In the genomic region with DNA sequence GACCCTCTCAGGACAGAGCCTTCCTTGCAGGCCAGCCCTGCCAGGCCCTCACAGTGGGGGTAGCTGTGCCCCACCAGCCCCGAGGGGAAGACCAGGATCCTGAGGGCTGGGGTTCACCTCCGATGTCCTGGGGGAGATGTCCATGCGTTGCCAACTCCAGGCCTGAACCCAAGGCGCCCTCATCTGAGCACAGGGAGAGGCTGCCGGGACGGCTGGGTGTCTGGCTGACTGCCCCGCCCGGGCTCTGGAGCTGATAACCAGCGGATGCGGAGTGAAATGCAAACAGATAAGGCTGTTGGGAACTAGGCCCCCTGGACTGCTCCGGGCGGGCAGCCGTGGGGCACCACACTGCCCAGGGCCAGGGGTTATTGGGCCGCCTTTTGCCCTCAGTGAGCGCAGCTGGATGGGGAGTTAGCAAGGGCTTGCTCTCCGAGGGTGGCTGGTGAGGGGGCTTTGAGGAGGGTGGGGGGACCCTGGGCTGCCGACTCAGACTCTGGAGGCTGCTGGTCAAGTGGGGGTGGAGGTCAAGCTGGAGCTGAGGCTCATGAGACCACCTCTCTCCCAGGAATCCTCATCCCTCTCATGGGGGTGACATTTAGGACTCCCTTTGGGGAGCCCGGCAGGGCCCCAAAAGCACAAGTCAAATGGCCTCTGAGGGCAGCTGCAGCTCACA, we compare ENCODE assay signal across 23 cellular contexts. TPM values are rescaled to one million over a fixed set of nuclear protein-coding genes. Genes with fewer than 3 reads are reported as not detected.
A peak's percentile ranks its signal among the peaks of the same experiment; 100 is the strongest.
DNase-seq lines count a peak whose midpoint lies in the region; FAIRE-seq and TF ChIP-seq lines count a peak whose summit lies in the region.
"Had no signal": no experiment of that assay in that cellular context is flagged by ENCODE, and none has a peak within 500 bp of the region (broad histone marks: within the 10 kb centered on the region; RNA-seq: fewer than 3 reads in every experiment).

No MANE protein-coding gene starts in this region.

- H3K4me3 Mint-ChIP-seq in MCF 10A (ENCODE audit: unreplicated experiment), result no peak overlapping the region
- no peak overlapping the region for H3K4me3 Mint-ChIP-seq in activated naive CD4-positive, alpha-beta T cell treated with anti-CD3 and anti-CD28 coated beads for 36 hours
- H3K4me3 Mint-ChIP-seq: activated CD4-positive, alpha-beta memory T cell treated with anti-CD3 and anti-CD28 coated beads for 36 hours; activated naive CD8-positive, alpha-beta T cell treated with anti-CD3 and anti-CD28 coated beads for 36 hours; activated T-cell treated with anti-CD3 and anti-CD28 coated beads, Interleukin-2, amount 50 U/mL, for 24 hours; CD8-positive, alpha-beta memory T cell had no signal

- POLR2A ChIA-PET in MCF 10A (lab: Yijun Ruan, JAX), result interaction anchor here (0.6 kb wide), 1 partner anchor 91 kb away, joined by 3 read pairs; no protein-coding TSS in a partner anchor

- H4K20me1 ChIP-seq in mammary epithelial cell (ENCODE audit: insufficient read depth, low read length), result no peaks in the 10 kb centered on the region

- 94% methylated on average over 15 of the region's 18 CpGs for WGBS in mammary epithelial cell (ENCODE audit: low coverage, missing lambda C conversion rate)
- WGBS in transverse colon (ENCODE audit: low coverage in 1 of 2), 2 donors, result 54% methylated on average over 16 of the region's 18 CpGs; no CpG with 5 or more reads in 1 of the 2 donors

- intact Hi-C loops in MCF 10A (cut with micrococcal nuclease), result no loop called here
- intact Hi-C loops in mammary epithelial cell (cut with micrococcal nuclease), result no loop called here
- intact Hi-C loops in kidney (cut with DNase I), result loop anchor here (10.0 kb wide), 1 partner anchor 187 kb away; no protein-coding TSS in a partner anchor
- intact Hi-C loops in transverse colon (cut with DNase I; ENCODE audit: low total_unique reads), result no loop called here
- intact Hi-C loops in activated naive CD4-positive, alpha-beta T cell treated with anti-CD3 and anti-CD28 coated beads for 36 hours (cut with micrococcal nuclease), result no loop called here
- intact Hi-C loops in uterus (cut with DNase I; ENCODE audit: low total_unique reads), result no loop called here

- H3K36me3 ChIP-seq in mammary epithelial cell (ENCODE audit: insufficient read depth, low read length), result no peaks in the 10 kb centered on the region
- no peaks in the 10 kb centered on the region for H3K36me3 ChIP-seq in kidney (ENCODE audit: control insufficient read depth in 1 of 2, insufficient read depth in 2 of 2, low read length in 2 of 2)
- H3K36me3 ChIP-seq in transverse colon, result no peaks in the 10 kb centered on the region
- H3K36me3 ChIP-seq in uterus, result no peaks in the 10 kb centered on the region
- H3K36me3 ChIP-seq: breast epithelium had no signal

- no peaks in the 10 kb centered on the region for H3K27me3 ChIP-seq in mammary epithelial cell (ENCODE audit: insufficient read depth, low read length)
- H3K27me3 ChIP-seq in transverse colon, result peaks cover 49% of the 10 kb centered on the region
- peaks cover 0 to 9% of the 10 kb centered on the region in 2 donors for H3K27me3 ChIP-seq in uterus

- no TSS peak for BruUV-seq in MCF 10A (replicated peaks; lab: Mats Ljungman, UMichigan)
- no TSS peak for BruUV-seq in mammary epithelial cell (replicated peaks; lab: Mats Ljungman, UMichigan)

- no peaks in the 10 kb centered on the region for H3K4me1 ChIP-seq in mammary epithelial cell (ENCODE audit: insufficient read depth, low read length)
- H3K4me1 ChIP-seq in kidney (ENCODE audit: control insufficient read depth in 1 of 2, insufficient read depth in 1 of 2, low read depth in 1 of 2, low read length in 2 of 2), result peaks cover 0 to 6% of the 10 kb centered on the region in 2 donors
- peaks cover 0 to 5% (median 2%) of the 10 kb centered on the region in 4 donors for H3K4me1 ChIP-seq in transverse colon
- no peaks in the 10 kb centered on the region for H3K4me1 ChIP-seq in uterus
- H3K4me1 ChIP-seq: breast epithelium had no signal

- H3K4me2 ChIP-seq in mammary epithelial cell (ENCODE audit: insufficient read depth, low read depth, low read length), result no peak overlapping the region

- H3K4me1 Mint-ChIP-seq in MCF 10A (ENCODE audit: insufficient read depth, unreplicated experiment), result peaks cover 11% of the 10 kb centered on the region
- no peaks in the 10 kb centered on the region for H3K4me1 Mint-ChIP-seq in activated naive CD4-positive, alpha-beta T cell treated with anti-CD3 and anti-CD28 coated beads for 36 hours (ENCODE audit: low read depth)
- H3K4me1 Mint-ChIP-seq: activated naive CD8-positive, alpha-beta T cell treated with anti-CD3 and anti-CD28 coated beads for 36 hours had no signal

- no peak overlapping the region for H3K27ac ChIP-seq in mammary epithelial cell (ENCODE audit: insufficient read depth, low read depth, low read length)
- H3K27ac ChIP-seq in kidney (ENCODE audit: low read depth in 2 of 2, low read length in 2 of 2), result no peak overlapping the region
- no peak overlapping the region for H3K27ac ChIP-seq in transverse colon
- H3K27ac ChIP-seq in uterus, result no peak overlapping the region
- H3K27ac ChIP-seq: breast epithelium had no signal

- H3K9ac ChIP-seq in mammary epithelial cell (ENCODE audit: insufficient read depth, low read length), result no peak overlapping the region
- no peak overlapping the region for H3K9ac ChIP-seq in kidney (ENCODE audit: low read length in 2 of 2)

- no peak overlapping the region for H2AFZ ChIP-seq in mammary epithelial cell (ENCODE audit: low read depth, low read length)

- H3K9me3 ChIP-seq in mammary epithelial cell (replicated peaks; ENCODE audit: insufficient read depth, low read length) (no peaks in the 10 kb centered on the region), kidney (ENCODE audit: control insufficient read depth in 1 of 2, low read length in 2 of 2) (peaks cover 0 to 5% of the 10 kb centered on the region in 2 donors), transverse colon (no peaks in the 10 kb centered on the region), uterus (no peaks in the 10 kb centered on the region)
- H3K9me3 ChIP-seq: breast epithelium had no signal

- H3K27me3 Mint-ChIP-seq in MCF 10A (ENCODE audit: insufficient read depth, unreplicated experiment), result peaks cover 7% of the 10 kb centered on the region
- peaks cover 6% of the 10 kb centered on the region for H3K27me3 Mint-ChIP-seq in activated naive CD4-positive, alpha-beta T cell treated with anti-CD3 and anti-CD28 coated beads for 36 hours (ENCODE audit: low read depth)

- no peak for FAIRE-seq in kidney (lab: Jason Lieb, UNC)
- FAIRE-seq: A204.1, TTC549 had no signal

- H3K4me3 ChIP-seq in mammary epithelial cell (replicated peaks in 1 of 3; ENCODE audit: insufficient read depth in 1 of 3, low read depth in 2 of 3, low read length in 3 of 3) (no peak overlapping the region), kidney (ENCODE audit: low read length in 2 of 2) (no peak overlapping the region), transverse colon (no peak overlapping the region), uterus (no peak overlapping the region)
- H3K4me3 ChIP-seq: breast epithelium, SK-N-MC had no signal

- no peak overlapping the region for H3K27ac Mint-ChIP-seq in MCF 10A (ENCODE audit: low read depth, unreplicated experiment)
- H3K27ac Mint-ChIP-seq in activated naive CD4-positive, alpha-beta T cell treated with anti-CD3 and anti-CD28 coated beads for 36 hours, result no peak overlapping the region
- H3K27ac Mint-ChIP-seq: activated CD4-positive, alpha-beta memory T cell treated with anti-CD3 and anti-CD28 coated beads for 36 hours; activated naive CD8-positive, alpha-beta T cell treated with anti-CD3 and anti-CD28 coated beads for 36 hours; activated T-cell treated with anti-CD3 and anti-CD28 coated beads, Interleukin-2, amount 50 U/mL, for 24 hours; CD8-positive, alpha-beta memory T cell had no signal

- H3K79me2 ChIP-seq in mammary epithelial cell (ENCODE audit: insufficient read depth, low read length), result no peaks in the 10 kb centered on the region

- DNase-seq in MCF 10A (ENCODE audit: unreplicated experiment) (peak; percentile 33), mammary epithelial cell (no peak), amniotic epithelial cell (ENCODE audit: low read depth) (peak; percentile 27), kidney (peak; percentile 70), transverse colon (peak; percentile 53), uterus (no peak), AML-193 (lab: John Stamatoyannopoulos, UW) (no peak)
- no peak for DNase-seq in activated naive CD4-positive, alpha-beta T cell treated with anti-CD3 and anti-CD28 coated beads for 36 hours
- DNase-seq: activated CD4-positive, alpha-beta memory T cell treated with anti-CD3 and anti-CD28 coated beads for 36 hours; activated naive CD8-positive, alpha-beta T cell treated with anti-CD3 and anti-CD28 coated beads for 36 hours; activated T-cell treated with anti-CD3 and anti-CD28 coated beads, Interleukin-2, amount 50 U/mL, for 24 hours; effector CD4-positive, alpha-beta T cell; hypothalamus; NCI-H1092 treated with DMSO at 0.1 percent for 48 hours; NCI-H2227 treated with DMSO at 0.1 percent for 48 hours; stimulated activated naive CD4-positive, alpha-beta T cell treated with Interleukin-2 at 50 U/mL for 16 hours had no signal

- dilution Hi-C loops in mammary epithelial cell (cut with HindIII; ENCODE audit: low sequenced_read_pairs), result no loop called here

- in situ Hi-C loops in mammary epithelial cell (cut with MboI; ENCODE audit: low sequenced_read_pairs in 2 of 2), result no loop called here
- in situ Hi-C loops in transverse colon (cut with MboI; ENCODE audit: low pct_ligation_motif_present in 1 of 4, low pct_unique_long_range_greater_than_20kb in 1 of 4, low sequenced_read_pairs in 3 of 4), result loop anchor here in 3 of 4 donors (25.0 kb wide), 2 partner anchors 130 to 180 kb away; a partner anchor contains a TSS

- TF ChIP-seq POLR2A in transverse colon (IDR thresholded peaks at IDR 0.05) (no peak), uterus (IDR thresholded peaks at IDR 0.05) (no peak)

- no peak for TF ChIP-seq EP300 in transverse colon (IDR thresholded peaks at IDR 0.05; ENCODE audit: low read depth)

- H3K36me3 Mint-ChIP-seq in MCF 10A (ENCODE audit: insufficient read depth, unreplicated experiment), result no peaks in the 10 kb centered on the region
- H3K36me3 Mint-ChIP-seq in activated naive CD4-positive, alpha-beta T cell treated with anti-CD3 and anti-CD28 coated beads for 36 hours (ENCODE audit: low read depth), result no peaks in the 10 kb centered on the region
- H3K36me3 Mint-ChIP-seq: activated CD4-positive, alpha-beta memory T cell treated with anti-CD3 and anti-CD28 coated beads for 36 hours; activated naive CD8-positive, alpha-beta T cell treated with anti-CD3 and anti-CD28 coated beads for 36 hours; CD8-positive, alpha-beta memory T cell had no signal

- peaks cover 9% of the 10 kb centered on the region for H3K9me3 Mint-ChIP-seq in MCF 10A (ENCODE audit: unreplicated experiment)
- no peaks in the 10 kb centered on the region for H3K9me3 Mint-ChIP-seq in activated naive CD4-positive, alpha-beta T cell treated with anti-CD3 and anti-CD28 coated beads for 36 hours
- H3K9me3 Mint-ChIP-seq: activated CD4-positive, alpha-beta memory T cell treated with anti-CD3 and anti-CD28 coated beads for 36 hours; activated naive CD8-positive, alpha-beta T cell treated with anti-CD3 and anti-CD28 coated beads for 36 hours; activated T-cell treated with anti-CD3 and anti-CD28 coated beads, Interleukin-2, amount 50 U/mL, for 24 hours; CD8-positive, alpha-beta memory T cell had no signal

- TF ChIP-seq CTCF in MCF 10A (IDR thresholded peaks at IDR 0.05; ENCODE audit: unreplicated experiment) (no peak), mammary epithelial cell (conservative IDR thresholded peaks at IDR 0.05 in 1 of 2, IDR thresholded peaks at IDR 0.05 in 1 of 2; ENCODE audit: extremely low read depth in 1 of 2, insufficient read depth in 1 of 2, low read depth in 1 of 2, low read length in 2 of 2) (no peak), kidney (IDR thresholded peaks at IDR 0.05; ENCODE audit: borderline replicate concordance, extremely low read depth, insufficient read depth) (no peak), transverse colon (IDR thresholded peaks at IDR 0.05) (no peak), uterus (IDR thresholded peaks at IDR 0.05) (no peak)

- CTCF ChIA-PET in MCF 10A (lab: Yijun Ruan, JAX), result interaction anchor here (1.6 kb wide), 1 partner anchor 9 kb away, joined by 4 read pairs; no protein-coding TSS in a partner anchor
- CTCF ChIA-PET in mammary epithelial cell (lab: Charles Lee; ENCODE audit: low non-redundant PET), result no interaction called here
- CTCF ChIA-PET in activated naive CD4-positive, alpha-beta T cell treated with anti-CD3 and anti-CD28 coated beads for 36 hours (lab: Charles Lee), result no interaction called here

RNA-seq across cellular contexts. Expression of a gene that starts 5.6 kb away (rescaled TPM):
- total RNA-seq in MCF 10A (2022), result not detected in 2 replicates
- under 1 TPM in 1 of 2 donors, not detected in 1; under 0.01 TPM for total RNA-seq in mammary epithelial cell
- not detected for polyA plus RNA-seq in mammary epithelial cell
- not detected for polyA minus RNA-seq in mammary epithelial cell
- total RNA-seq in kidney, result 3.0 TPM
- 1.1 TPM for polyA plus RNA-seq in kidney (ENCODE audit: insufficient read depth, low read depth, low replicate concordance)
- not detected for total RNA-seq in transverse colon
- total RNA-seq in activated naive CD4-positive, alpha-beta T cell treated with anti-CD3 and anti-CD28 coated beads for 36 hours, result not detected
- total RNA-seq in uterus, result 1 to 10 TPM in 1 of 4 donors, under 1 TPM in 1, not detected in 2; 0.43 to 3.5 TPM
- total RNA-seq: activated CD4-positive, alpha-beta memory T cell treated with anti-CD3 and anti-CD28 coated beads for 36 hours; activated naive CD8-positive, alpha-beta T cell treated with anti-CD3 and anti-CD28 coated beads for 36 hours; CD8-positive, alpha-beta memory T cell; myocyte; ureter had no signal
- polyA plus RNA-seq: CD8-positive, alpha-beta memory T cell had no signal

RNA-seq across cellular contexts. Expression of a gene that starts 32.6 kb away (rescaled TPM):
- total RNA-seq in MCF 10A (2022) (0.02 TPM in 2 replicates), mammary epithelial cell (not detected), kidney (not detected), transverse colon (100 to 1,000 TPM; 269 to 910 (median 671) TPM), uterus (1 to 10 TPM in 1 of 4 donors, under 1 TPM in 2, not detected in 1; 0.06 to 1.8 (median 0.26) TPM)
- polyA plus RNA-seq in mammary epithelial cell (not detected), kidney (ENCODE audit: insufficient read depth, low read depth, low replicate concordance) (not detected)
- not detected for polyA minus RNA-seq in mammary epithelial cell
- total RNA-seq in activated naive CD4-positive, alpha-beta T cell treated with anti-CD3 and anti-CD28 coated beads for 36 hours, result not detected
- total RNA-seq: activated CD4-positive, alpha-beta memory T cell treated with anti-CD3 and anti-CD28 coated beads for 36 hours; activated naive CD8-positive, alpha-beta T cell treated with anti-CD3 and anti-CD28 coated beads for 36 hours; CD8-positive, alpha-beta memory T cell; myocyte had no signal
- polyA plus RNA-seq: CD8-positive, alpha-beta memory T cell had no signal

Comparison
In these comparisons a context has a peak if more than half of its experiments do, and no peak if none do; other contexts are left out.
1. DNase-seq: peak in MCF 10A (single experiment), amniotic epithelial cell (single experiment), kidney (single experiment) and transverse colon (single experiment); none in mammary epithelial cell (single experiment), activated naive CD4-positive, alpha-beta T cell treated with anti-CD3 and anti-CD28 coated beads for 36 hours (single experiment), uterus (0 of 2) and AML-193 (0 of 2).
2. RNA of a gene that starts 32.6 kb away (total RNA-seq): 269 to 910 TPM in transverse colon; 0.06 to 1.8 TPM in uterus, not detected in mammary epithelial cell, 0.02 TPM in MCF 10A, not detected in kidney (single experiment) and not detected in activated naive CD4-positive, alpha-beta T cell treated with anti-CD3 and anti-CD28 coated beads for 36 hours; every median in the first group is over 10 times any median in the second.
3. in situ Hi-C loops: an anchor here in transverse colon (25.0 kb wide); none called in mammary epithelial cell.